Comparison of ENCODE assay signal across 12 cellular contexts in the genomic region with DNA sequence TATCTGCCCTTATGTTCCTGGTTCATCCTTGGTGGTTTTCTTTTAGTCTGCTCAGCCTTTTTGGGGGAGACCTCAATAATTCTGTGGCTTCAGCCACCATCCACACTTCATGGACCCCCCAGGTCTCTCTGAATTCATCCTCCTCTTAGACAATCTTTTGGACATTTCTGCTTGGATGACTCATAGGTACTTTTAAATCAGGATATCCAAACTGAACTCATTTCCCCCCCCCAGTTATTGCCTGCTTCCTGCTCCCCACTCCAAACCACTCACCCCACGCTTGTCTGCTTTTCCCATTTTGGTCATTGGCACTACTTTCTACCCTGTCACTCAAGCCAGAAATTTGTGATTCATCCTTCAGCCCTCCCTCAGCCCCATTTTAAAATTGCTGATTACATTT.
DNase-seq lines count a peak whose midpoint lies in the region; ATAC-seq and TF ChIP-seq lines count a peak whose summit lies in the region.
"Had no signal": no experiment of that assay in that cellular context is flagged by ENCODE, and none has a peak within 500 bp of the region (broad histone marks: within the 10 kb centered on the region; RNA-seq: fewer than 3 reads in every experiment).

No MANE protein-coding gene starts in this region.

- intact Hi-C loops in mucosa of descending colon (cut with DNase I, micrococcal nuclease) = no loop called here

- POLR2A ChIA-PET in CD8-positive, alpha-beta memory T cell (lab: Charles Lee) = no interaction called here

- H3K27ac Mint-ChIP-seq in CD8-positive, alpha-beta memory T cell = no peak overlapping the region
- H3K27ac Mint-ChIP-seq in natural killer cell treated with Interleukin-12 subunit alpha and Interleukin-12 subunit beta and Interleukin-15 and Interleukin-18, amount 100 ng/mL, for 72 hours = no peak overlapping the region
- H3K27ac Mint-ChIP-seq: activated CD8-positive, alpha-beta memory T cell treated with anti-CD3 and anti-CD28 coated beads, Interleukin-2, amount 10 ng/mL, durations not matched to agents 7 days and 5 days; activated naive CD8-positive, alpha-beta T cell treated with anti-CD3 and anti-CD28 coated beads for 36 hours; naive thymus-derived CD4-positive, alpha-beta T cell had no signal

- H3K36me3 Mint-ChIP-seq in CD8-positive, alpha-beta memory T cell = peaks cover 0 to 11% (median 0%) of the 10 kb centered on the region in 3 donors
- H3K36me3 Mint-ChIP-seq in natural killer cell treated with Interleukin-12 subunit alpha and Interleukin-12 subunit beta and Interleukin-15 and Interleukin-18, amount 100 ng/mL, for 72 hours = no peaks in the 10 kb centered on the region
- H3K36me3 Mint-ChIP-seq: activated CD8-positive, alpha-beta memory T cell treated with anti-CD3 and anti-CD28 coated beads, Interleukin-2, amount 10 ng/mL, durations not matched to agents 7 days and 5 days; activated naive CD8-positive, alpha-beta T cell treated with anti-CD3 and anti-CD28 coated beads for 36 hours; naive thymus-derived CD4-positive, alpha-beta T cell had no signal

- ATAC-seq in mucosa of descending colon = peak; percentile 8
- ATAC-seq in GM18861 (IDR thresholded peaks at IDR 0.05; ENCODE audit: unreplicated experiment) = no peak
- ATAC-seq in natural killer cell treated with Interleukin-12 subunit alpha and Interleukin-12 subunit beta and Interleukin-15 and Interleukin-18, amount 100 ng/mL, for 72 hours = no peak
- ATAC-seq: activated CD8-positive, alpha-beta memory T cell treated with anti-CD3 and anti-CD28 coated beads, Interleukin-2, amount 10 ng/mL, durations not matched to agents 7 days and 5 days; naive thymus-derived CD4-positive, alpha-beta T cell had no signal

- no peaks in the 10 kb centered on the region for H3K36me3 ChIP-seq in mucosa of descending colon (ENCODE audit: low read depth)
- H3K36me3 ChIP-seq in CD8-positive, alpha-beta memory T cell (ENCODE audit: insufficient read depth, low read length) = no peaks in the 10 kb centered on the region

- H3K4me1 Mint-ChIP-seq in CD8-positive, alpha-beta memory T cell = no peaks in the 10 kb centered on the region
- no peaks in the 10 kb centered on the region for H3K4me1 Mint-ChIP-seq in natural killer cell treated with Interleukin-12 subunit alpha and Interleukin-12 subunit beta and Interleukin-15 and Interleukin-18, amount 100 ng/mL, for 72 hours (ENCODE audit: low read depth in 2 of 2)
- H3K4me1 Mint-ChIP-seq: activated CD8-positive, alpha-beta memory T cell treated with anti-CD3 and anti-CD28 coated beads, Interleukin-2, amount 10 ng/mL, durations not matched to agents 7 days and 5 days; activated naive CD8-positive, alpha-beta T cell treated with anti-CD3 and anti-CD28 coated beads for 36 hours; naive thymus-derived CD4-positive, alpha-beta T cell had no signal

- H3K27me3 ChIP-seq in CD8-positive, alpha-beta memory T cell (ENCODE audit: insufficient read depth, low read length, poor library complexity, severe bottlenecking) = no peaks in the 10 kb centered on the region

- H3K27me3 Mint-ChIP-seq in CD8-positive, alpha-beta memory T cell = peaks cover 7 to 48% of the 10 kb centered on the region in 2 donors
- peaks cover 7 to 14% of the 10 kb centered on the region in 2 donors for H3K27me3 Mint-ChIP-seq in natural killer cell treated with Interleukin-12 subunit alpha and Interleukin-12 subunit beta and Interleukin-15 and Interleukin-18, amount 100 ng/mL, for 72 hours

- peak; percentile 22 for DNase-seq in AG08396 (ENCODE audit: low spot score)
- peak; percentile 57 for DNase-seq in NCI-H226
- DNase-seq in dermis microvascular lymphatic vessel endothelial cell (ENCODE audit: low read depth in 2 of 2) = peak; percentile 53 to 80
- DNase-seq in mucosa of descending colon = no peak
- DNase-seq in CD8-positive, alpha-beta memory T cell = no peak
- no peak for DNase-seq in natural killer cell treated with Interleukin-12 subunit alpha and Interleukin-12 subunit beta and Interleukin-15 and Interleukin-18, amount 100 ng/mL, for 72 hours (ENCODE audit: low spot score)
- DNase-seq in erythroblast (lab: John Stamatoyannopoulos, UW) = no peak
- DNase-seq: activated CD8-positive, alpha-beta memory T cell treated with anti-CD3 and anti-CD28 coated beads, Interleukin-2, amount 10 ng/mL, durations not matched to agents 7 days and 5 days; activated naive CD8-positive, alpha-beta T cell treated with anti-CD3 and anti-CD28 coated beads for 36 hours; naive thymus-derived CD4-positive, alpha-beta T cell; NCI-H187 had no signal

- H3K4me3 Mint-ChIP-seq in CD8-positive, alpha-beta memory T cell = no peak overlapping the region
- no peak overlapping the region for H3K4me3 Mint-ChIP-seq in natural killer cell treated with Interleukin-12 subunit alpha and Interleukin-12 subunit beta and Interleukin-15 and Interleukin-18, amount 100 ng/mL, for 72 hours
- H3K4me3 Mint-ChIP-seq: activated CD8-positive, alpha-beta memory T cell treated with anti-CD3 and anti-CD28 coated beads, Interleukin-2, amount 10 ng/mL, durations not matched to agents 7 days and 5 days; activated naive CD8-positive, alpha-beta T cell treated with anti-CD3 and anti-CD28 coated beads for 36 hours; naive thymus-derived CD4-positive, alpha-beta T cell had no signal

- no peaks in the 10 kb centered on the region for H3K9me3 ChIP-seq in mucosa of descending colon
- no peaks in the 10 kb centered on the region for H3K9me3 ChIP-seq in CD8-positive, alpha-beta memory T cell (ENCODE audit: low read length)

- peaks cover 23% of the 10 kb centered on the region for H3K4me1 ChIP-seq in mucosa of descending colon (ENCODE audit: low read depth)
- no peaks in the 10 kb centered on the region for H3K4me1 ChIP-seq in CD8-positive, alpha-beta memory T cell (ENCODE audit: insufficient read depth, low read length)

- no peak overlapping the region for H3K4me3 ChIP-seq in mucosa of descending colon
- no peak overlapping the region for H3K4me3 ChIP-seq in CD8-positive, alpha-beta memory T cell (ENCODE audit: low read length)

- no peak for TF ChIP-seq POLR2A in erythroblast (IDR thresholded peaks at IDR 0.05; ENCODE audit: low read length)

- no peak overlapping the region for H3K27ac ChIP-seq in CD8-positive, alpha-beta memory T cell (ENCODE audit: low read depth, low read length)

- H3K9me3 Mint-ChIP-seq in CD8-positive, alpha-beta memory T cell = peaks cover 0 to 2% (median 0%) of the 10 kb centered on the region in 5 donors
- H3K9me3 Mint-ChIP-seq in natural killer cell treated with Interleukin-12 subunit alpha and Interleukin-12 subunit beta and Interleukin-15 and Interleukin-18, amount 100 ng/mL, for 72 hours = no peaks in the 10 kb centered on the region
- H3K9me3 Mint-ChIP-seq: activated naive CD8-positive, alpha-beta T cell treated with anti-CD3 and anti-CD28 coated beads for 36 hours; naive thymus-derived CD4-positive, alpha-beta T cell had no signal

- CTCF ChIA-PET in CD8-positive, alpha-beta memory T cell (lab: Charles Lee) = no interaction called here

- no peak for TF ChIP-seq CTCF in mucosa of descending colon (IDR thresholded peaks at IDR 0.05)

Comparison
In these comparisons a context has a peak if more than half of its experiments do, and no peak if none do; other contexts are left out.
1. DNase-seq: peak in AG08396 (single experiment), NCI-H226 (single experiment) and dermis microvascular lymphatic vessel endothelial cell (2 of 2); none in mucosa of descending colon (0 of 3), CD8-positive, alpha-beta memory T cell (0 of 5), natural killer cell treated with Interleukin-12 subunit alpha and Interleukin-12 subunit beta and Interleukin-15 and Interleukin-18, amount 100 ng/mL, for 72 hours (single experiment) and erythroblast (0 of 2).